9 cellular contexts compared by ENCODE assay signal in the genomic region with DNA sequence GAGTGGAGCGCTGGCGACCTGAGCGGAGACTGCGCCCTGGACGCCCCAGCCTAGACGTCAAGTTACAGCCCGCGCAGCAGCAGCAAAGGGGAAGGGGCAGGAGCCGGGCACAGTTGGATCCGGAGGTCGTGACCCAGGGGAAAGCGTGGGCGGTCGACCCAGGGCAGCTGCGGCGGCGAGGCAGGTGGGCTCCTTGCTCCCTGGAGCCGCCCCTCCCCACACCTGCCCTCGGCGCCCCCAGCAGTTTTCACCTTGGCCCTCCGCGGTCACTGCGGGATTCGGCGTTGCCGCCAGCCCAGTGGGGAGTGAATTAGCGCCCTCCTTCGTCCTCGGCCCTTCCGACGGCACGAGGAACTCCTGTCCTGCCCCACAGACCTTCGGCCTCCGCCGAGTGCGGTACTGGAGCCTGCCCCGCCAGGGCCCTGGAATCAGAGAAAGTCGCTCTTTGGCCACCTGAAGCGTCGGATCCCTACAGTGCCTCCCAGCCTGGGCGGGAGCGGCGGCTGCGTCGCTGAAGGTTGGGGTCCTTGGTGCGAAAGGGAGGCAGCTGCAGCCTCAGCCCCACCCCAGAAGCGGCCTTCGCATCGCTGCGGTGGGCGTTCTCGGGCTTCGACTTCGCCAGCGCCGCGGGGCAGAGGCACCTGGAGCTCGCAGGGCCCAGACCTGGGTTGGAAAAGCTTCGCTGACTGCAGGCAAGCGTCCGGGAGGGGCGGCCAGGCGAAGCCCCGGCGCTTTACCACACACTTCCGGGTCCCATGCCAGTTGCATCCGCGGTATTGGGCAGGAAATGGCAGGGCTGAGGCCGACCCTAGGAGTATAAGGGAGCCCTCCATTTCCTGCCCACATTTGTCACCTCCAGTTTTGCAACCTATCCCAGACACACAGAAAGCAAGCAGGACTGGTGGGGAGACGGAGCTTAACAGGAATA. TPM values are rescaled to one million over a fixed set of nuclear protein-coding genes. Genes with fewer than 3 reads are reported as not detected.
DNase-seq lines count a peak whose midpoint lies in the region; ATAC-seq, FAIRE-seq and TF ChIP-seq lines count a peak whose summit lies in the region.
"Had no signal": no experiment of that assay in that cellular context is flagged by ENCODE, and none has a peak within 500 bp of the region (broad histone marks: within the 10 kb centered on the region; RNA-seq: fewer than 3 reads in every experiment).

No MANE protein-coding gene starts in this region.

- H3K36me3 ChIP-seq in SU-DHL-6 (ENCODE audit: low read length) (no peaks in the 10 kb centered on the region), GM12878 (ENCODE audit: control insufficient read depth in 2 of 2, insufficient read depth in 2 of 2, low read length in 1 of 2) (no peaks in the 10 kb centered on the region), left lung (no peaks in the 10 kb centered on the region)

- H3K9ac ChIP-seq in SU-DHL-6 (ENCODE audit: low read length) (peak overlapping the region; percentile 20; the same call in 1 of the 2 replicates), GM12878 (ENCODE audit: control insufficient read depth, insufficient read depth, low read length) (peak overlapping the region; percentile 66)

- intact Hi-C loops in GM12878 (cut with micrococcal nuclease; ENCODE audit: unreplicated experiment) = no loop called here
- intact Hi-C loops in left lung (cut with DNase I) = no loop called here

- DNase-seq in SIG-M5 treated with dmso at 0.1 percent for 504 hours (lab: John Stamatoyannopoulos, UW; ENCODE audit: unreplicated experiment) (peak; percentile 38), SIG-M5 (lab: John Stamatoyannopoulos, UW) (no peak), GM12878 (ENCODE audit: low read depth, low spot score) (peak; percentile 40), left lung (peak in 1 of 2 donors; percentile 58)
- DNase-seq in stimulated activated CD8-positive, alpha-beta memory T cell treated with anti-CD3 and anti-CD28 coated beads, Interleukin-2, amount 100 ng/mL, for 48 hours (ENCODE audit: low read depth in 2 of 2) = peak; percentile 45 to 49

- no peak for TF ChIP-seq CTCF in SU-DHL-6 (IDR thresholded peaks at IDR 0.05; ENCODE audit: insufficient read depth, low read length, poor library complexity, severe bottlenecking)
- TF ChIP-seq CTCF in GM12878 (IDR thresholded peaks at IDR 0.05 in 2 of 3, conservative IDR thresholded peaks at IDR 0.05 in 1 of 3; ENCODE audit: control insufficient read depth in 2 of 3, extremely low read depth in 1 of 3, insufficient read depth in 1 of 3, low read depth in 3 of 3, low read length in 3 of 3) = no peak
- TF ChIP-seq CTCF in left lung (IDR thresholded peaks at IDR 0.05) = no peak

- CTCF ChIA-PET in GM12878 (lab: Yijun Ruan, JAX) = interaction anchor here (0.6 to 1.9 kb wide), 11 partner anchors 9 to 710 kb away, joined by 3 to 12 read pairs (median 3); a partner anchor contains a TSS

- H3K4me2 ChIP-seq in SU-DHL-6 (ENCODE audit: low read depth, low read length, poor library complexity, severe bottlenecking) (peak overlapping the region; percentile 43), GM12878 (ENCODE audit: control insufficient read depth, insufficient read depth) (peak overlapping the region; percentile 76)

- POLR2A ChIA-PET in GM12878 (lab: Charles Lee) = interaction anchor here (0.6 to 1.0 kb wide), 3 partner anchors 140 to 192 kb away, joined by 4 to 5 read pairs (median 5); a partner anchor contains a TSS

- no peaks in the 10 kb centered on the region for H3K27me3 ChIP-seq in SU-DHL-6 (ENCODE audit: low read length)
- peaks cover 0 to 2% of the 10 kb centered on the region in 2 experiments; a peak in 2 of 4 replicates for H3K27me3 ChIP-seq in GM12878 (replicated peaks in 1 of 2; ENCODE audit: control insufficient read depth in 2 of 2, insufficient read depth in 2 of 2, low read length in 1 of 2)
- peaks cover 10 to 47% of the 10 kb centered on the region in 2 donors for H3K27me3 ChIP-seq in left lung

- H3K79me2 ChIP-seq in SU-DHL-6 (ENCODE audit: insufficient read depth, low read length) = no peaks in the 10 kb centered on the region
- no peaks in the 10 kb centered on the region; the same call in 1 of the 2 replicates for H3K79me2 ChIP-seq in GM12878 (ENCODE audit: control insufficient read depth, insufficient read depth, low read length)

- peak; percentile 78 for TF ChIP-seq POLR2A in GM12878 (IDR thresholded peaks at IDR 0.05; ENCODE audit: low read depth, low read length)

- H3K9me3 ChIP-seq in SU-DHL-6 (ENCODE audit: insufficient read depth, low read length) = no peaks in the 10 kb centered on the region
- no peaks in the 10 kb centered on the region for H3K9me3 ChIP-seq in GM12878 (replicated peaks; ENCODE audit: control insufficient read depth, insufficient read depth, low read length)
- no peaks in the 10 kb centered on the region for H3K9me3 ChIP-seq in left lung

- in situ Hi-C loops in GM12878 (cut with MboI) = no loop called here

- no peak overlapping the region for H3K4me3 ChIP-seq in SU-DHL-6 (ENCODE audit: insufficient read depth, low read length, poor library complexity, severe bottlenecking)
- peak overlapping the region; percentile 57 for H3K4me3 ChIP-seq in GM12878
- H3K4me3 ChIP-seq in left lung = peak overlapping the region; percentile 18 to 50

- no peak for FAIRE-seq in GM12878 (lab: Jason Lieb, UNC)

- H3K27ac ChIP-seq in SU-DHL-6 (ENCODE audit: low read depth, low read length) (no peak overlapping the region), GM12878 (ENCODE audit: control insufficient read depth, insufficient read depth) (peak overlapping the region; percentile 13; the same call in 1 of the 2 replicates), left lung (peak overlapping the region in 1 of 2 donors; percentile 72)
- H3K27ac ChIP-seq: 22Rv1 had no signal

- SMC1A ChIA-PET in GM12878 (lab: Charles Lee; ENCODE audit: uncharacterized antibody, unreplicated experiment) = interaction anchor here (0.7 to 1.5 kb wide), 3 partner anchors 8 to 138 kb away, joined by 3 to 5 read pairs (median 5); no protein-coding TSS in a partner anchor

- no peak for TF ChIP-seq RAD21 in GM12878 (IDR thresholded peaks at IDR 0.05; ENCODE audit: insufficient read depth, low read depth, low read length)

- H2AFZ ChIP-seq in SU-DHL-6 (ENCODE audit: low read depth, low read length, severe bottlenecking) (peak overlapping the region; percentile 55), GM12878 (ENCODE audit: control insufficient read depth, low read depth, low read length) (peak overlapping the region; percentile 93)

- no peak for TF ChIP-seq EP300 in GM12878 (IDR thresholded peaks at IDR 0.05; ENCODE audit: borderline replicate concordance in 1 of 2, control insufficient read depth in 1 of 2, low read depth in 2 of 2, low read length in 2 of 2)

- RAD21 ChIA-PET in GM12878 (lab: Charles Lee; ENCODE audit: unreplicated experiment) = interaction anchor here (1.0 to 1.2 kb wide), 2 partner anchors 9 to 138 kb away, joined by 5 to 6 read pairs; no protein-coding TSS in a partner anchor

- BruUV-seq in GM12878 (replicated peaks; lab: Mats Ljungman, UMichigan) = no TSS peak

- ATAC-seq in GM12878 (peak; percentile 92), left lung (peak; percentile 38), HG03039 (IDR thresholded peaks at IDR 0.05; ENCODE audit: unreplicated experiment) (no peak), GM19035 (IDR thresholded peaks at IDR 0.05; ENCODE audit: unreplicated experiment) (no peak)

- WGBS in GM12878 (ENCODE audit: insufficient coverage, insufficient replicate concordance, low lambda C conversion rate, missing lambda C conversion rate) = under 1% methylated on average over 62 of the region's 70 CpGs

- no peaks in the 10 kb centered on the region for H3K9me2 ChIP-seq in SU-DHL-6 (replicated peaks; ENCODE audit: insufficient read depth, low read length)

- H3F3A ChIP-seq in SU-DHL-6 (ENCODE audit: insufficient read depth) = no peaks in the 10 kb centered on the region

- no peaks in the 10 kb centered on the region for H4K20me1 ChIP-seq in SU-DHL-6 (ENCODE audit: low read depth, low read length)
- H4K20me1 ChIP-seq in GM12878 (ENCODE audit: control insufficient read depth, insufficient read depth) = no peaks in the 10 kb centered on the region

- peaks cover 25% of the 10 kb centered on the region for H3K4me1 ChIP-seq in GM12878 (ENCODE audit: control insufficient read depth, insufficient read depth, low read length)
- peaks cover 3 to 51% of the 10 kb centered on the region in 2 donors for H3K4me1 ChIP-seq in left lung

RNA-seq across cellular contexts. Expression of a gene that starts 4.2 kb away (rescaled TPM):
- 0.61 TPM in 1 of 2 replicates, not detected in the other for total RNA-seq in GM12878 (2013; cell fraction: nucleolus; rRNA removed)
- total RNA-seq in GM12878 (2014; rRNA removed) (0.34 and 0.76 TPM in 2 replicates), GM12878 (2014; rRNA removed; fragmentation: Illumina TruSeq; extraction: Trizol) (0.27 and 0.60 TPM in 2 replicates), GM12878 (2021) (0.85 and 0.93 TPM in 2 replicates), left lung (1 to 10 TPM; 1.3 to 1.8 TPM)
- polyA plus RNA-seq in GM12878 (2011; ENCODE audit: low read depth) = 0.21 TPM
- polyA plus RNA-seq in GM12878 (2011; rRNA removed) (0.10 TPM in 1 of 2 replicates, not detected in the other), GM12878 (2014; fragmentation: Illumina TruSeq; extraction: Trizol) (0.52 and 0.71 TPM in 2 replicates), GM12878 (2014; fragmentation: Nextera tagmentation; extraction: Ambion mirVana) (under 1 TPM; 0.22 to 0.52 TPM), GM12878 (2014; rRNA removed) (1.1 and 1.4 TPM in 2 replicates), GM12878 (2016; fragmentation: Nextera tagmentation; extraction: Ambion mirVana) (1 to 10 TPM in 1 of 2 experiments, under 1 TPM in 1; 0.24 to 1.0 TPM)
- polyA plus RNA-seq in GM12878 (2011; cell fraction: cytosol; rRNA removed) = 0.03 TPM in 1 of 2 replicates, not detected in the other
- polyA plus RNA-seq in GM12878 (2011; cell fraction: nucleus; rRNA removed) = 0.45 and 0.54 TPM in 2 replicates
- polyA plus RNA-seq in GM12878 (2012) = 0.36 and 0.60 TPM in 2 replicates
- not detected in 2 replicates for polyA minus RNA-seq in GM12878 (2011; rRNA and poly(A)+ RNA removed)
- not detected in 2 replicates for polyA minus RNA-seq in GM12878 (2011; cell fraction: cytosol; rRNA and poly(A)+ RNA removed)
- polyA minus RNA-seq in GM12878 (2011; cell fraction: nucleus; rRNA and poly(A)+ RNA removed) = not detected in 2 replicates

RNA-seq across cellular contexts. Expression of a gene that starts 19.7 kb away (rescaled TPM):
- total RNA-seq in GM12878 (2013; cell fraction: nucleolus; rRNA removed) = 16.7 and 20.9 TPM in 2 replicates
- total RNA-seq in GM12878 (2014; rRNA removed) (11.2 and 14.8 TPM in 2 replicates), GM12878 (2014; rRNA removed; fragmentation: Illumina TruSeq; extraction: Trizol) (5.3 and 6.0 TPM in 2 replicates), GM12878 (2021) (22.2 and 25.5 TPM in 2 replicates), left lung (10 to 100 TPM; 23.3 to 42.1 TPM)
- 5.6 TPM for polyA plus RNA-seq in GM12878 (2011; ENCODE audit: low read depth)
- polyA plus RNA-seq in GM12878 (2011; rRNA removed) (1.9 and 5.4 TPM in 2 replicates), GM12878 (2014; fragmentation: Illumina TruSeq; extraction: Trizol) (3.3 and 7.0 TPM in 2 replicates), GM12878 (2014; fragmentation: Nextera tagmentation; extraction: Ambion mirVana) (1 to 10 TPM; 1.8 to 2.0 TPM), GM12878 (2014; rRNA removed) (17.0 and 21.0 TPM in 2 replicates), GM12878 (2016; fragmentation: Nextera tagmentation; extraction: Ambion mirVana) (10 to 100 TPM; 23.5 to 24.6 TPM)
- 8.4 and 8.9 TPM in 2 replicates for polyA plus RNA-seq in GM12878 (2011; cell fraction: cytosol; rRNA removed)
- polyA plus RNA-seq in GM12878 (2011; cell fraction: nucleus; rRNA removed) = 20.0 and 25.2 TPM in 2 replicates
- 13.0 and 13.5 TPM in 2 replicates for polyA plus RNA-seq in GM12878 (2012)
- 5.9 and 6.7 TPM in 2 replicates for polyA minus RNA-seq in GM12878 (2011; rRNA and poly(A)+ RNA removed)
- 4.0 and 8.7 TPM in 2 replicates for polyA minus RNA-seq in GM12878 (2011; cell fraction: cytosol; rRNA and poly(A)+ RNA removed)
- 9.8 and 12.9 TPM in 2 replicates for polyA minus RNA-seq in GM12878 (2011; cell fraction: nucleus; rRNA and poly(A)+ RNA removed)

RNA-seq across cellular contexts. Expression of a gene that starts 20.1 kb away (rescaled TPM):
- 303 and 335 TPM in 2 replicates for total RNA-seq in GM12878 (2013; cell fraction: nucleolus; rRNA removed)
- total RNA-seq in GM12878 (2014; rRNA removed) (22.6 and 24.3 TPM in 2 replicates), GM12878 (2014; rRNA removed; fragmentation: Illumina TruSeq; extraction: Trizol) (20.7 and 22.1 TPM in 2 replicates), GM12878 (2021) (26.9 and 30.3 TPM in 2 replicates), left lung (10 to 100 TPM; 76.5 to 91.4 TPM)
- polyA plus RNA-seq in GM12878 (2011; ENCODE audit: low read depth) = 34.7 TPM
- polyA plus RNA-seq in GM12878 (2011; rRNA removed) (57.8 and 63.2 TPM in 2 replicates), GM12878 (2014; fragmentation: Illumina TruSeq; extraction: Trizol) (26.7 and 35.3 TPM in 2 replicates), GM12878 (2014; fragmentation: Nextera tagmentation; extraction: Ambion mirVana) (1 to 10 TPM; 2.6 to 5.9 TPM), GM12878 (2014; rRNA removed) (23.6 and 26.1 TPM in 2 replicates), GM12878 (2016; fragmentation: Nextera tagmentation; extraction: Ambion mirVana) (10 to 100 TPM; 24.7 to 26.5 TPM)
- polyA plus RNA-seq in GM12878 (2011; cell fraction: cytosol; rRNA removed) = 48.5 and 52.4 TPM in 2 replicates
- polyA plus RNA-seq in GM12878 (2011; cell fraction: nucleus; rRNA removed) = 87.3 and 100 TPM in 2 replicates
- polyA plus RNA-seq in GM12878 (2012) = 27.1 and 32.7 TPM in 2 replicates
- polyA minus RNA-seq in GM12878 (2011; rRNA and poly(A)+ RNA removed) = 90.8 and 95.8 TPM in 2 replicates
- polyA minus RNA-seq in GM12878 (2011; cell fraction: cytosol; rRNA and poly(A)+ RNA removed) = 14.3 and 21.3 TPM in 2 replicates
- polyA minus RNA-seq in GM12878 (2011; cell fraction: nucleus; rRNA and poly(A)+ RNA removed) = 82.8 and 101 TPM in 2 replicates

Comparison
In these comparisons a context has a peak if more than half of its experiments do, and no peak if none do; other contexts are left out.
1. ATAC-seq: peak in GM12878 (single experiment) and left lung (single experiment); none in HG03039 (single experiment) and GM19035 (single experiment).